9 cellular contexts compared by ENCODE assay signal in the genomic region with DNA sequence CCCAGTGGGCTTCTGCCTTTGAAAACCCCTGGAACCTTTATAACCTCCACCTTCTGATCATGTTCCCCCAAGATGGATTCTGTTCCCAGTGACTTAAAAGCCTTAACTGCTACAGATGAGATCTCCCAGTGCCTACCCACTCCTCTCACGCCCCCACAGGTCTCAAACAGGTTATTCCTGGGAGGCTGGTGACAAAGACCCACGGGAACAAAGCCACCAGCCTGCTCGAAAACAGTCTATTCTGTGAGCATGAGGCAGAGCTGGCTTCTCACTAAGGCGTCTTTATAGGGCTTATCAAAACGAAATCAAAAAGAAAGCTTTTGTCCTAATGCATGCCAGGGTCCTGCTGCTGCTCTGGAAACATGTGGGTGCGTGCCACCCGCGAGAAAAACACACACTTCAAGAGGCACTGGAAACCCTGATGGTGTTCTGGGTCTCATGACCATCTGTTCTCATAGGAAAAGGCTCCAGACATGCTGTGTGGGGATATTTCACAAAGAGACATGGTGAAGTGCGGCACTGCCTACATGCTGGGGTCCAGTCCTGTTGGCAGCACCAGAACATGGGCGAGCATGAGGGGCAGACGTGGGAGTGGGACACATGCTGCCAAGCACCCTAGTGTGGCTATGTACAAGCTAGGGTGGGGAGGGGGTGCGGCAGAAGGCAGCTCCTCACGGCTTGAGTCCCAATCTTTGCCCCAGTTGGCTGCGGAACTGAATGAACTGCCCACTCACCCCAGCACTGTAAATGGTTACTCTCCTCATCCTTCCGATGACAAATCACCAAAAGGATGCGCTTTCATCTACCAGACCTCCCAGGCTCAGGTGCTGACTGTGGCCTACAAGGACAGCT. TPM values are rescaled to one million over a fixed set of nuclear protein-coding genes. Genes with fewer than 3 reads are reported as not detected.
DNase-seq lines count a peak whose midpoint lies in the region; ATAC-seq and TF ChIP-seq lines count a peak whose summit lies in the region.
"Had no signal": no experiment of that assay in that cellular context is flagged by ENCODE, and none has a peak within 500 bp of the region (broad histone marks: within the 10 kb centered on the region; RNA-seq: fewer than 3 reads in every experiment).

No MANE protein-coding gene starts in this region.

- no peaks in the 10 kb centered on the region for H3K9me3 Mint-ChIP-seq in type B pancreatic cell

- peak overlapping the region; percentile 29 for H3K27ac Mint-ChIP-seq in type B pancreatic cell

- H3K4me3 Mint-ChIP-seq in type B pancreatic cell, result peak overlapping the region; percentile 94

- H3K27me3 Mint-ChIP-seq in type B pancreatic cell, result peaks cover 20% of the 10 kb centered on the region

- ATAC-seq in heart right ventricle (no peak), left ventricle myocardium superior (no peak)

- H3K36me3 ChIP-seq in heart right ventricle, result peaks cover 0 to 36% (median 0%) of the 10 kb centered on the region in 9 donors
- no peaks in the 10 kb centered on the region for H3K36me3 ChIP-seq in ascending aorta

- in situ Hi-C loops in GM13977 (cut with MboI; ENCODE audit: low pct_unique_long_range_greater_than_20kb, low sequenced_read_pairs, unreplicated experiment), result no loop called here

- TF ChIP-seq CTCF in heart right ventricle (IDR thresholded peaks at IDR 0.05) (no peak), ascending aorta (IDR thresholded peaks at IDR 0.05) (no peak), type B pancreatic cell (conservative IDR thresholded peaks at IDR 0.05) (no peak), GM13977 (IDR thresholded peaks at IDR 0.05; ENCODE audit: extremely low read depth, insufficient read depth, missing control alignments) (no peak)

- peaks cover 7% of the 10 kb centered on the region for H3K36me3 Mint-ChIP-seq in type B pancreatic cell

- H3K27me3 ChIP-seq in heart right ventricle (peaks cover 0 to 7% (median 0%) of the 10 kb centered on the region in 7 donors), ascending aorta (no peaks in the 10 kb centered on the region)

- 52 to 64% methylated on average over 16 of the region's 16 CpGs for WGBS in heart right ventricle, 2 donors

- peak overlapping the region in 9 of 10 donors; percentile 84 to 96 (median 90) for H3K27ac ChIP-seq in heart right ventricle
- H3K27ac ChIP-seq in ascending aorta, result peak overlapping the region; percentile 84 to 86

- peak overlapping the region in 9 of 10 donors; percentile 60 to 87 (median 78) for H3K4me3 ChIP-seq in heart right ventricle
- peak overlapping the region; percentile 80 to 92 for H3K4me3 ChIP-seq in ascending aorta

- no peaks in the 10 kb centered on the region for H3K9me3 ChIP-seq in heart right ventricle
- no peaks in the 10 kb centered on the region for H3K9me3 ChIP-seq in ascending aorta

- H3K4me1 ChIP-seq in heart right ventricle, result peaks cover 36 to 80% (median 75%) of the 10 kb centered on the region in 9 donors
- H3K4me1 ChIP-seq in ascending aorta, result peaks cover 13 to 41% of the 10 kb centered on the region in 2 donors

- intact Hi-C loops in heart right ventricle (cut with DNase I) (loop anchor here in 4 of 10 donors (5.0 kb wide), 4 partner anchors 53 to 78 kb away; a partner anchor contains a TSS), left ventricle myocardium superior (cut with micrococcal nuclease) (loop anchor here (5.0 kb wide), 1 partner anchor 63 kb away; a partner anchor contains a TSS), ascending aorta (cut with DNase I) (loop anchor here (10.0 kb wide), 2 partner anchors 736 to 1066 kb away; a partner anchor contains a TSS)

- peaks cover 39% of the 10 kb centered on the region for H3K4me1 Mint-ChIP-seq in type B pancreatic cell (ENCODE audit: unreplicated experiment)

- DNase-seq in heart right ventricle (no peak), left ventricle myocardium superior (no peak), ascending aorta (ENCODE audit: low spot score in 2 of 2) (no peak), lung microvascular endothelial cell (ENCODE audit: low read depth in 2 of 2) (peak; percentile 44 to 54), type B pancreatic cell (ENCODE audit: extremely low spot score, unreplicated experiment) (no peak), NAMALWA (ENCODE audit: low spot score) (no peak), NCI-H2107 treated with DMSO at 0.1 percent for 48 hours (lab: John Stamatoyannopoulos, UW; ENCODE audit: unreplicated experiment) (no peak), GM13977 (ENCODE audit: low spot score) (no peak)
- DNase-seq: NCI-H446 had no signal

RNA-seq across cellular contexts. Expression of a gene that starts 2.1 kb away (rescaled TPM):
- 100 to 1,000 TPM; 112 to 276 (median 140) TPM for total RNA-seq in heart right ventricle
- 100 to 1,000 TPM; 110 to 311 TPM for polyA plus RNA-seq in heart right ventricle
- total RNA-seq in left ventricle myocardium superior, result 135 TPM
- total RNA-seq in ascending aorta, result 202 TPM
- total RNA-seq in lung microvascular endothelial cell, result 263 and 278 TPM in 2 replicates
- 149 and 177 TPM in 2 replicates for total RNA-seq in type B pancreatic cell (ENCODE audit: low replicate concordance)

Comparison
In these comparisons a context has a peak if more than half of its experiments do, and no peak if none do; other contexts are left out.
1. DNase-seq: peak in lung microvascular endothelial cell (2 of 2); none in heart right ventricle (0 of 2), left ventricle myocardium superior (single experiment), ascending aorta (0 of 2), type B pancreatic cell (single experiment), NAMALWA (single experiment), NCI-H2107 treated with DMSO at 0.1 percent for 48 hours (single experiment) and GM13977 (single experiment).